In genomic region chr1:19435851-19436465, GRCh38 we compare ENCODE assay signal across 1 cellular context.
TF ChIP-seq lines count a peak whose summit lies in the region.

No MANE protein-coding gene starts in this region.

TF ChIP-seq in A549, 52 proteins besides CTCF, POLR2A, EP300 and RAD21 (continued from another document):
- no peak for TF ChIP-seq HOXB13 (CRISPR knock-in tag; IDR thresholded peaks at IDR 0.05; ENCODE audit: low read depth)
- no peak for TF ChIP-seq PBX3 (IDR thresholded peaks at IDR 0.05)
- TF ChIP-seq FOSB (CRISPR knock-in tag; IDR thresholded peaks at IDR 0.05) = no peak
